1 cellular context compared by ENCODE assay signal in the genomic region with DNA sequence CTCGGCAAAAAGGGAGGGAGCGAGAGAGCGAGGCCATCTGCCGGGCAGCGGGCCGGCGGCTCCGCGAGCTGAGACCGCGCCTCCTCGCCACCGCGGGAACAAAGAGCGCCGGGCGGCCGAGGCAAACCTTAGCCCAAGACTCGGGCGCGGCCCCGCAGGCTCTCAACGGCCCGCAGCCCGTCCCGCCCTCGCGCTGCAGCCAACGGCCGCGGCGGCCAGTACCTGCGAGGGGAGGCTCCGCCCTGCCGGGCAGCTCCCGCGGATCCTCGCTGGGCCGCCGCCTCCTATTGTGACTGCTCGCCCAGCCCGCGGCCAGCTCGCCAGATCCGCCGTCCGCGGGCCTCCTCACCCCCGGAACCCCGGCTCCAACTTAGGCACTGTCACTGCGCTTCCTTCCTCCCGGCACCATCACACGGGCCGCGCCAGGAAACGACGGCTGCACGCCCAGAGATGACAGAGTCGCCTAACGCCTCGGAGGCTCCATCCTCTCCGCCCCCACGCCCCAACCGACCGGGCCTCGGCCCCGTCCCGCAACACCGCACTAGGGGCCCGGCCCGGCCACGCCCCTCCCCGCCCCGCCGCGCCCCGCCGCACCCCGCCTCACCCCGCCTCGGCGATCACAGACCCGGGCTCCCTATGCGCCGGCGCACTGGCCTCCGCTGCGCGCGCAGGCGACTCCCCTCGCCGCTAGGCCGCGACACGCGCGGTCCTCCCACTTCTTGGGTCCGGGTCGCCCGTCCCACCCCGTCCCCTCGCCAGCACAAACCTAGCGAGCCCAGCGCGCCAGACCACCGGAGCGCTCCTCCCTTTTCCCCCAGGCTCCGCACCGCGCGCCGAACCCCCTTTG.
TF ChIP-seq lines count a peak whose summit lies in the region.

No MANE protein-coding gene starts in this region.

TF ChIP-seq in SK-N-SH, 30 proteins besides CTCF, POLR2A, EP300 and RAD21 (continued from another document):
- TF ChIP-seq, protein P1, sequence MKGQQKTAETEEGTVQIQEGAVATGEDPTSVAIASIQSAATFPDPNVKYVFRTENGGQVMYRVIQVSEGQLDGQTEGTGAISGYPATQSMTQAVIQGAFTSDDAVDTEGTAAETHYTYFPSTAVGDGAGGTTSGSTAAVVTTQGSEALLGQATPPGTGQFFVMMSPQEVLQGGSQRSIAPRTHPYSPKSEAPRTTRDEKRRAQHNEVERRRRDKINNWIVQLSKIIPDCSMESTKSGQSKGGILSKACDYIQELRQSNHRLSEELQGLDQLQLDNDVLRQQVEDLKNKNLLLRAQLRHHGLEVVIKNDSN (IDR thresholded peaks at IDR 0.05; ENCODE audit: borderline replicate concordance, low read depth) = no peak
- TF ChIP-seq MXI1 (IDR thresholded peaks at IDR 0.05; ENCODE audit: low read depth, low read length) = peak; percentile 69
- TF ChIP-seq ELF1 (IDR thresholded peaks at IDR 0.05) = no peak
- TF ChIP-seq RXRA (IDR thresholded peaks at IDR 0.05; ENCODE audit: borderline replicate concordance, low read depth) = no peak
- no peak for TF ChIP-seq FOXJ3 (CRISPR knock-in tag; IDR thresholded peaks at IDR 0.05)
- TF ChIP-seq, protein P2, sequence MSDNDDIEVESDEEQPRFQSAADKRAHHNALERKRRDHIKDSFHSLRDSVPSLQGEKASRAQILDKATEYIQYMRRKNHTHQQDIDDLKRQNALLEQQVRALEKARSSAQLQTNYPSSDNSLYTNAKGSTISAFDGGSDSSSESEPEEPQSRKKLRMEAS (IDR thresholded peaks at IDR 0.05; ENCODE audit: low read depth) = no peak; the same call in none of the 2 replicates
- TF ChIP-seq, protein P3, sequence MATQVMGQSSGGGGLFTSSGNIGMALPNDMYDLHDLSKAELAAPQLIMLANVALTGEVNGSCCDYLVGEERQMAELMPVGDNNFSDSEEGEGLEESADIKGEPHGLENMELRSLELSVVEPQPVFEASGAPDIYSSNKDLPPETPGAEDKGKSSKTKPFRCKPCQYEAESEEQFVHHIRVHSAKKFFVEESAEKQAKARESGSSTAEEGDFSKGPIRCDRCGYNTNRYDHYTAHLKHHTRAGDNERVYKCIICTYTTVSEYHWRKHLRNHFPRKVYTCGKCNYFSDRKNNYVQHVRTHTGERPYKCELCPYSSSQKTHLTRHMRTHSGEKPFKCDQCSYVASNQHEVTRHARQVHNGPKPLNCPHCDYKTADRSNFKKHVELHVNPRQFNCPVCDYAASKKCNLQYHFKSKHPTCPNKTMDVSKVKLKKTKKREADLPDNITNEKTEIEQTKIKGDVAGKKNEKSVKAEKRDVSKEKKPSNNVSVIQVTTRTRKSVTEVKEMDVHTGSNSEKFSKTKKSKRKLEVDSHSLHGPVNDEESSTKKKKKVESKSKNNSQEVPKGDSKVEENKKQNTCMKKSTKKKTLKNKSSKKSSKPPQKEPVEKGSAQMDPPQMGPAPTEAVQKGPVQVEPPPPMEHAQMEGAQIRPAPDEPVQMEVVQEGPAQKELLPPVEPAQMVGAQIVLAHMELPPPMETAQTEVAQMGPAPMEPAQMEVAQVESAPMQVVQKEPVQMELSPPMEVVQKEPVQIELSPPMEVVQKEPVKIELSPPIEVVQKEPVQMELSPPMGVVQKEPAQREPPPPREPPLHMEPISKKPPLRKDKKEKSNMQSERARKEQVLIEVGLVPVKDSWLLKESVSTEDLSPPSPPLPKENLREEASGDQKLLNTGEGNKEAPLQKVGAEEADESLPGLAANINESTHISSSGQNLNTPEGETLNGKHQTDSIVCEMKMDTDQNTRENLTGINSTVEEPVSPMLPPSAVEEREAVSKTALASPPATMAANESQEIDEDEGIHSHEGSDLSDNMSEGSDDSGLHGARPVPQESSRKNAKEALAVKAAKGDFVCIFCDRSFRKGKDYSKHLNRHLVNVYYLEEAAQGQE (IDR thresholded peaks at IDR 0.05; ENCODE audit: low read depth, low read length) = 0 out of 2 replicates have a peak, but pooled peaks have one; percentile 23
- TF ChIP-seq JUND (IDR thresholded peaks at IDR 0.05) = no peak
- no peak for TF ChIP-seq YY1 (IDR thresholded peaks at IDR 0.05; ENCODE audit: low read depth)
- peak; percentile 33; the same call in 1 of the 2 replicates for TF ChIP-seq GABPA (IDR thresholded peaks at IDR 0.05; ENCODE audit: low read depth)
- TF ChIP-seq, protein P4, sequence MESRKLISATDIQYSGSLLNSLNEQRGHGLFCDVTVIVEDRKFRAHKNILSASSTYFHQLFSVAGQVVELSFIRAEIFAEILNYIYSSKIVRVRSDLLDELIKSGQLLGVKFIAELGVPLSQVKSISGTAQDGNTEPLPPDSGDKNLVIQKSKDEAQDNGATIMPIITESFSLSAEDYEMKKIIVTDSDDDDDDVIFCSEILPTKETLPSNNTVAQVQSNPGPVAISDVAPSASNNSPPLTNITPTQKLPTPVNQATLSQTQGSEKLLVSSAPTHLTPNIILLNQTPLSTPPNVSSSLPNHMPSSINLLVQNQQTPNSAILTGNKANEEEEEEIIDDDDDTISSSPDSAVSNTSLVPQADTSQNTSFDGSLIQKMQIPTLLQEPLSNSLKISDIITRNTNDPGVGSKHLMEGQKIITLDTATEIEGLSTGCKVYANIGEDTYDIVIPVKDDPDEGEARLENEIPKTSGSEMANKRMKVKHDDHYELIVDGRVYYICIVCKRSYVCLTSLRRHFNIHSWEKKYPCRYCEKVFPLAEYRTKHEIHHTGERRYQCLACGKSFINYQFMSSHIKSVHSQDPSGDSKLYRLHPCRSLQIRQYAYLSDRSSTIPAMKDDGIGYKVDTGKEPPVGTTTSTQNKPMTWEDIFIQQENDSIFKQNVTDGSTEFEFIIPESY (IDR thresholded peaks at IDR 0.05; ENCODE audit: borderline replicate concordance, low read depth) = no peak
- no peak for TF ChIP-seq RCOR1 (IDR thresholded peaks at IDR 0.05; ENCODE audit: low read length)
- peak; percentile 70 for TF ChIP-seq NRF1 (IDR thresholded peaks at IDR 0.05; ENCODE audit: low read depth, low read length)
- TF ChIP-seq, protein P5, sequence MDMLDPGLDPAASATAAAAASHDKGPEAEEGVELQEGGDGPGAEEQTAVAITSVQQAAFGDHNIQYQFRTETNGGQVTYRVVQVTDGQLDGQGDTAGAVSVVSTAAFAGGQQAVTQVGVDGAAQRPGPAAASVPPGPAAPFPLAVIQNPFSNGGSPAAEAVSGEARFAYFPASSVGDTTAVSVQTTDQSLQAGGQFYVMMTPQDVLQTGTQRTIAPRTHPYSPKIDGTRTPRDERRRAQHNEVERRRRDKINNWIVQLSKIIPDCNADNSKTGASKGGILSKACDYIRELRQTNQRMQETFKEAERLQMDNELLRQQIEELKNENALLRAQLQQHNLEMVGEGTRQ (IDR thresholded peaks at IDR 0.05; ENCODE audit: borderline replicate concordance, low read depth, low read length) = no peak
- peak; percentile 80 for TF ChIP-seq POLR2AphosphoS5 (IDR thresholded peaks at IDR 0.05; ENCODE audit: low read depth, low read length)
